In genomic region chr21:40548134-40548533, GRCh38 we compare ENCODE assay signal across 22 cellular contexts.
A peak's percentile ranks its signal among the peaks of the same experiment; 100 is the strongest.
DNase-seq lines count a peak whose midpoint lies in the region; ATAC-seq and TF ChIP-seq lines count a peak whose summit lies in the region.
"Had no signal": no experiment of that assay in that cellular context is flagged by ENCODE, and none has a peak within 500 bp of the region (broad histone marks: within the 10 kb centered on the region; RNA-seq: fewer than 3 reads in every experiment).

No MANE protein-coding gene starts in this region.

- peak overlapping the region; percentile 84 for H3K27ac Mint-ChIP-seq in glutamatergic neuron (ENCODE audit: unreplicated experiment)
- H3K27ac Mint-ChIP-seq: activated B cell treated with CpG ODN at 0.5 μM for 24 hours; activated CD4-positive, alpha-beta memory T cell treated with anti-CD3 and anti-CD28 coated beads, Interleukin-2, amount 10 ng/mL, durations not matched to agents 7 days and 5 days; CD4-positive, alpha-beta T cell; H9; memory B cell; stimulated activated memory B cell treated with anti-CD40 and anti-IgM and Interleukin-4, amounts not matched to agents 10 μg/mL and 1 μg/mL and 100 μg/mL, for 72 hours; T-helper 17 cell had no signal

- DNase-seq in DMS79 treated with DMSO at 0.1 percent for 48 hours (lab: John Stamatoyannopoulos, UW) (peak; percentile 38), NCI-H1436 treated with DMSO at 0.1 percent for 48 hours (lab: John Stamatoyannopoulos, UW) (peak; percentile 98), NCI-H524 (lab: John Stamatoyannopoulos, UW) (peak; percentile 89 to 93), glutamatergic neuron (peak; percentile 76), GM19240 (ENCODE audit: insufficient read length, low spot score) (no peak), NOMO-1 treated with dmso at 0.1 percent for 144 hours (lab: John Stamatoyannopoulos, UW; ENCODE audit: unreplicated experiment) (no peak)
- DNase-seq: activated B cell treated with CpG ODN at 0.5 μM for 24 hours; activated CD4-positive, alpha-beta memory T cell treated with anti-CD3 and anti-CD28 coated beads, Interleukin-2, amount 10 ng/mL, durations not matched to agents 7 days and 5 days; CD4-positive, alpha-beta T cell; dermis blood vessel endothelial cell; DMS53; H9; heart left ventricle; left colon; MG63; nucleus accumbens; stimulated activated CD4-positive, alpha-beta T cell treated with anti-CD3 and anti-CD28 coated beads, Interleukin-2, amount 100 ng/mL, for 24 hours; T-helper 17 cell; testis had no signal

- H3K36me3 Mint-ChIP-seq in glutamatergic neuron (ENCODE audit: unreplicated experiment) = peaks cover 13% of the 10 kb centered on the region
- H3K36me3 Mint-ChIP-seq: stimulated activated memory B cell treated with anti-CD40 and anti-IgM and Interleukin-4, amounts not matched to agents 10 μg/mL and 1 μg/mL and 100 μg/mL, for 72 hours had no signal

- peaks cover 15% of the 10 kb centered on the region for H3K4me1 Mint-ChIP-seq in glutamatergic neuron (ENCODE audit: low read depth, unreplicated experiment)
- H3K4me1 Mint-ChIP-seq: activated B cell treated with CpG ODN at 0.5 μM for 24 hours; activated CD4-positive, alpha-beta memory T cell treated with anti-CD3 and anti-CD28 coated beads, Interleukin-2, amount 10 ng/mL, durations not matched to agents 7 days and 5 days; memory B cell; stimulated activated memory B cell treated with anti-CD40 and anti-IgM and Interleukin-4, amounts not matched to agents 10 μg/mL and 1 μg/mL and 100 μg/mL, for 72 hours; T-helper 17 cell had no signal

- peaks cover 8% of the 10 kb centered on the region for H3K9me3 Mint-ChIP-seq in glutamatergic neuron (ENCODE audit: unreplicated experiment)

- peaks cover 5% of the 10 kb centered on the region for H3K27me3 Mint-ChIP-seq in glutamatergic neuron (ENCODE audit: unreplicated experiment)
- H3K27me3 Mint-ChIP-seq: activated B cell treated with CpG ODN at 0.5 μM for 24 hours; activated CD4-positive, alpha-beta memory T cell treated with anti-CD3 and anti-CD28 coated beads, Interleukin-2, amount 10 ng/mL, durations not matched to agents 7 days and 5 days; CD4-positive, alpha-beta T cell; memory B cell; stimulated activated memory B cell treated with anti-CD40 and anti-IgM and Interleukin-4, amounts not matched to agents 10 μg/mL and 1 μg/mL and 100 μg/mL, for 72 hours; T-helper 17 cell had no signal

- TF ChIP-seq CTCF in glutamatergic neuron (IDR thresholded peaks at IDR 0.05; ENCODE audit: partially characterized antibody, unreplicated experiment) = no peak

- peak overlapping the region; percentile 61 for H3K4me3 Mint-ChIP-seq in glutamatergic neuron (ENCODE audit: unreplicated experiment)
- H3K4me3 Mint-ChIP-seq: activated B cell treated with CpG ODN at 0.5 μM for 24 hours; activated CD4-positive, alpha-beta memory T cell treated with anti-CD3 and anti-CD28 coated beads, Interleukin-2, amount 10 ng/mL, durations not matched to agents 7 days and 5 days; CD4-positive, alpha-beta T cell; H9; memory B cell; stimulated activated memory B cell treated with anti-CD40 and anti-IgM and Interleukin-4, amounts not matched to agents 10 μg/mL and 1 μg/mL and 100 μg/mL, for 72 hours; T-helper 17 cell had no signal

- no peak for ATAC-seq in HG03439 (IDR thresholded peaks at IDR 0.05; ENCODE audit: unreplicated experiment)
- ATAC-seq: heart left ventricle; left colon; stimulated activated memory B cell treated with anti-CD40 and anti-IgM and Interleukin-4, amounts not matched to agents 10 μg/mL and 1 μg/mL and 100 μg/mL, for 72 hours; T-helper 17 cell had no signal

Comparison
In these comparisons a context has a peak if more than half of its experiments do, and no peak if none do; other contexts are left out.
1. DNase-seq: peak in DMS79 treated with DMSO at 0.1 percent for 48 hours (single experiment), NCI-H1436 treated with DMSO at 0.1 percent for 48 hours (single experiment), NCI-H524 (2 of 2) and glutamatergic neuron (single experiment); none in GM19240 (single experiment) and NOMO-1 treated with dmso at 0.1 percent for 144 hours (single experiment).